17 cellular contexts compared by ENCODE assay signal in genomic region chr16:61590577-61590976, GRCh38.
"Had no signal": no experiment of that assay in that cellular context is flagged by ENCODE, and none has a peak within 500 bp of the region (broad histone marks: within the 10 kb centered on the region; RNA-seq: fewer than 3 reads in every experiment).

No MANE protein-coding gene starts in this region.

- H3K4me1 ChIP-seq: SJSA1 had no signal

- H3K9me3 ChIP-seq: SJSA1 had no signal

- H3K27me3 ChIP-seq: SJSA1 had no signal

- DNase-seq: KBM-7, MV-4-11, NCI-H1092, NCI-H1105 treated with DMSO at 0.1 percent for 48 hours, NCI-H1436 treated with DMSO at 0.1 percent for 48 hours, NCI-H187, NCI-H2029, NCI-H2081 treated with DMSO at 0.1 percent for 48 hours, NCI-H2171, NCI-H524, NCI-H526 treated with DMSO at 0.1 percent for 48 hours, NCI-H774, Right ventricle myocardium superior, RPMI8226, SIG-M5 had no signal

- H3K4me3 ChIP-seq: SJSA1, SK-N-MC had no signal

- H3K36me3 ChIP-seq: SJSA1 had no signal

- H3K27ac ChIP-seq: SJSA1, SK-N-MC had no signal
